2 cellular contexts compared by ENCODE assay signal in the genomic region with DNA sequence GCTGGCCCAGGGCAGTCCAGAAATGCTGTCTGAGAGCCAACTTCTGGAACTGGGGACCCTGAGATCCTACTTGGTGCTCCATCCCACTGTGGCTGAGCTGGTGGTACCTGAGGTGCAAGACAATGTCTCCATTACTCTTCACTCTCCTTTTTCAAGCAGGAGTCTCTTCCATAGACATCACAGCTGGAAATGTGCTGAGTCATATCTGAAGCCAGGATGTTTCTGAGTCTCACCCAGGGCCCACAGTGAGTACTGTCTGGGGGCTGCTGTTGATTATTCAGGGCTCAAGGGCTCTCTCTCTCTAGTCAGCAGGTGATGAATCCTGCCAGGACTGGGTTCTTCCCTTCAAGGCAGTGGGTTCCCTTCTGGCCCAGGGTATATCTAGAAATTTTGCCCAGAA.
TF ChIP-seq lines count a peak whose summit lies in the region.

No MANE protein-coding gene starts in this region.

TF ChIP-seq in A549, 52 proteins besides CTCF, POLR2A, EP300 and RAD21:
- TF ChIP-seq HEYL (CRISPR knock-in tag; IDR thresholded peaks at IDR 0.05), result no peak
- no peak for TF ChIP-seq MYC (IDR thresholded peaks at IDR 0.05; ENCODE audit: borderline replicate concordance, low read length)
- TF ChIP-seq MAFK (IDR thresholded peaks at IDR 0.05; ENCODE audit: partially characterized antibody), result peak; percentile 68
- TF ChIP-seq NFE2L2 (conservative IDR thresholded peaks at IDR 0.05; ENCODE audit: low read length), result peak; percentile 53; the same call in 1 of the 2 replicates
- TF ChIP-seq SREBF2 (IDR thresholded peaks at IDR 0.05), result no peak
- no peak for TF ChIP-seq KDM5A (IDR thresholded peaks at IDR 0.05)
- TF ChIP-seq HMGXB4 (CRISPR knock-in tag; IDR thresholded peaks at IDR 0.05; ENCODE audit: borderline replicate concordance), result no peak
- no peak for TF ChIP-seq FOXS1 (CRISPR knock-in tag; IDR thresholded peaks at IDR 0.05)
- TF ChIP-seq, protein P1, sequence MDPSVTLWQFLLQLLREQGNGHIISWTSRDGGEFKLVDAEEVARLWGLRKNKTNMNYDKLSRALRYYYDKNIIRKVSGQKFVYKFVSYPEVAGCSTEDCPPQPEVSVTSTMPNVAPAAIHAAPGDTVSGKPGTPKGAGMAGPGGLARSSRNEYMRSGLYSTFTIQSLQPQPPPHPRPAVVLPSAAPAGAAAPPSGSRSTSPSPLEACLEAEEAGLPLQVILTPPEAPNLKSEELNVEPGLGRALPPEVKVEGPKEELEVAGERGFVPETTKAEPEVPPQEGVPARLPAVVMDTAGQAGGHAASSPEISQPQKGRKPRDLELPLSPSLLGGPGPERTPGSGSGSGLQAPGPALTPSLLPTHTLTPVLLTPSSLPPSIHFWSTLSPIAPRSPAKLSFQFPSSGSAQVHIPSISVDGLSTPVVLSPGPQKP (IDR thresholded peaks at IDR 0.05; ENCODE audit: low read depth, low read length), result no peak
- no peak for TF ChIP-seq BCL3 (IDR thresholded peaks at IDR 0.05)
- TF ChIP-seq CEBPB (IDR thresholded peaks at IDR 0.05), result no peak
- no peak for TF ChIP-seq RARB (CRISPR knock-in tag; IDR thresholded peaks at IDR 0.05)
- TF ChIP-seq, protein P2, sequence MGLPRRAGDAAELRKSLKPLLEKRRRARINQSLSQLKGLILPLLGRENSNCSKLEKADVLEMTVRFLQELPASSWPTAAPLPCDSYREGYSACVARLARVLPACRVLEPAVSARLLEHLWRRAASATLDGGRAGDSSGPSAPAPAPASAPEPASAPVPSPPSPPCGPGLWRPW (IDR thresholded peaks at IDR 0.05), result no peak
- no peak for TF ChIP-seq HOXA7 (CRISPR knock-in tag; IDR thresholded peaks at IDR 0.05)
- TF ChIP-seq ZC3H11A (IDR thresholded peaks at IDR 0.05), result no peak
- no peak for TF ChIP-seq HDAC2 (IDR thresholded peaks at IDR 0.05)
- TF ChIP-seq POLR2AphosphoS2 (conservative IDR thresholded peaks at IDR 0.05; ENCODE audit: low read length), result no peak
TF ChIP-seq in A549: peak in this region for 2.

TF ChIP-seq in IMR-90, 13 proteins besides CTCF, POLR2A, EP300 and RAD21:
- no peak for TF ChIP-seq CEBPB (IDR thresholded peaks at IDR 0.05; ENCODE audit: low read depth, low read length)
- TF ChIP-seq MAFK (IDR thresholded peaks at IDR 0.05; ENCODE audit: low read depth, low read length), result peak; percentile 88
- no peak for TF ChIP-seq CHD1 (IDR thresholded peaks at IDR 0.05; ENCODE audit: low read depth, low read length)
- peak; percentile 98 for TF ChIP-seq NFE2L2 (IDR thresholded peaks at IDR 0.05; ENCODE audit: low read depth, low read length)
- no peak for TF ChIP-seq BHLHE40 (IDR thresholded peaks at IDR 0.05; ENCODE audit: low read depth, low read length)
- no peak for TF ChIP-seq SMC3 (IDR thresholded peaks at IDR 0.05; ENCODE audit: low read depth, low read length)
- TF ChIP-seq FOS (IDR thresholded peaks at IDR 0.05; ENCODE audit: low read depth, low read length), result no peak
